ENCODE assay signal across 12 cellular contexts in genomic region chr9:78406146-78406545, GRCh38.
"Had no signal": no experiment of that assay in that cellular context is flagged by ENCODE, and none has a peak within 500 bp of the region (broad histone marks: within the 10 kb centered on the region; RNA-seq: fewer than 3 reads in every experiment).

No MANE protein-coding gene starts in this region.

- H3K27me3 Mint-ChIP-seq: activated B cell treated with CpG ODN at 0.5 μM for 24 hours had no signal

- H3K4me1 Mint-ChIP-seq: activated B cell treated with CpG ODN at 0.5 μM for 24 hours; activated T-helper 17 cell treated with anti-CD3 and anti-CD28 coated beads, Interleukin-2, amount 50 U/mL, for 72 hours had no signal

- H3K27ac Mint-ChIP-seq: activated B cell treated with CpG ODN at 0.5 μM for 24 hours; activated CD4-positive, alpha-beta T cell treated with anti-CD3 and anti-CD28 coated beads, Interleukin-2, amount 10 ng/mL, durations not matched to agents 24 days and 14 days; activated naive CD4-positive, alpha-beta T cell treated with anti-CD3 and anti-CD28 coated beads for 36 hours; activated T-helper 17 cell treated with anti-CD3 and anti-CD28 coated beads, Interleukin-2, amount 50 U/mL, for 72 hours; endodermal cell; neural progenitor cell had no signal

- DNase-seq: activated B cell treated with CpG ODN at 0.5 μM for 24 hours; activated CD4-positive, alpha-beta T cell treated with anti-CD3 and anti-CD28 coated beads, Interleukin-2, amount 10 ng/mL, durations not matched to agents 24 days and 14 days; activated CD8-positive, alpha-beta memory T cell treated with anti-CD3 and anti-CD28 coated beads for 24 hours; activated naive CD4-positive, alpha-beta T cell treated with anti-CD3 and anti-CD28 coated beads for 36 hours; cerebellar nuclear complex; endodermal cell; glutamatergic neuron; left cardiac atrium; midbrain; tibial artery had no signal

- H3K9me3 Mint-ChIP-seq: activated B cell treated with CpG ODN at 0.5 μM for 24 hours; activated CD4-positive, alpha-beta T cell treated with anti-CD3 and anti-CD28 coated beads, Interleukin-2, amount 10 ng/mL, durations not matched to agents 24 days and 14 days; activated naive CD4-positive, alpha-beta T cell treated with anti-CD3 and anti-CD28 coated beads for 36 hours; activated T-helper 17 cell treated with anti-CD3 and anti-CD28 coated beads, Interleukin-2, amount 50 U/mL, for 72 hours had no signal

- H3K4me3 Mint-ChIP-seq: activated B cell treated with CpG ODN at 0.5 μM for 24 hours; activated CD4-positive, alpha-beta T cell treated with anti-CD3 and anti-CD28 coated beads, Interleukin-2, amount 10 ng/mL, durations not matched to agents 24 days and 14 days; activated naive CD4-positive, alpha-beta T cell treated with anti-CD3 and anti-CD28 coated beads for 36 hours; activated T-helper 17 cell treated with anti-CD3 and anti-CD28 coated beads, Interleukin-2, amount 50 U/mL, for 72 hours; endodermal cell; neural progenitor cell had no signal
